In genomic region chr2:65710356-65710755, GRCh38 we compare ENCODE assay signal across 23 cellular contexts.
"Had no signal": no experiment of that assay in that cellular context is flagged by ENCODE, and none has a peak within 500 bp of the region (broad histone marks: within the 10 kb centered on the region; RNA-seq: fewer than 3 reads in every experiment).

No MANE protein-coding gene starts in this region.

- H3K4me2 ChIP-seq: smooth muscle cell had no signal

- H3K36me3 ChIP-seq: breast epithelium, heart right ventricle, left lung, pancreas, prostate gland, tibial artery had no signal

- FAIRE-seq: pancreas had no signal

- DNase-seq: activated CD4-positive, alpha-beta T cell treated with anti-CD3 and anti-CD28 coated beads for 36 hours; activated CD4-positive, CD25-positive, alpha-beta regulatory T cell; activated CD8-positive, alpha-beta memory T cell treated with anti-CD3 and anti-CD28 coated beads, Interleukin-2, amount 10 ng/mL, durations not matched to agents 7 days and 5 days; activated CD8-positive, alpha-beta T cell treated with anti-CD3 and anti-CD28 coated beads, Interleukin-2, amount 10 ng/mL, durations not matched to agents 7 days and 5 days; activated naive CD4-positive, alpha-beta T cell; activated T-cell treated with anti-CD3 and anti-CD28 coated beads, Interleukin-2, amount 50 U/mL, for 48 hours; heart right ventricle; left lung; nephron progenitor cell; pancreas; retina; stimulated activated CD4-positive, alpha-beta T cell treated with anti-CD3 and anti-CD28 coated beads, Interleukin-1b, Interleukin-23, amount 100 ng/mL, for 48 hours; stimulated activated CD4-positive, alpha-beta T cell treated with anti-CD3 and anti-CD28 coated beads, Interleukin-4, amount 100 ng/mL, for 4 hours; stimulated activated CD8-positive, alpha-beta memory T cell treated with anti-CD3 and anti-CD28 coated beads, Interleukin-4, amount 100 ng/mL, for 48 hours; stimulated activated naive CD8-positive, alpha-beta T cell treated with anti-CD3 and anti-CD28 coated beads, Interleukin-15, amount 100 ng/mL, for 72 hours; tibial artery had no signal

- H3K9me3 ChIP-seq: breast epithelium, heart right ventricle, left lung, pancreas, prostate gland, tibial artery had no signal

- H3K27me3 ChIP-seq: breast epithelium, left lung, pancreas, tibial artery had no signal

- H3K27ac ChIP-seq: breast epithelium, heart right ventricle, left lung, pancreas, prostate gland, tibial artery had no signal

- H3K4me1 ChIP-seq: breast epithelium, left lung, prostate gland, tibial artery had no signal

- ATAC-seq: activated CD4-positive, alpha-beta T cell treated with anti-CD3 and anti-CD28 coated beads for 36 hours; activated CD8-positive, alpha-beta memory T cell treated with anti-CD3 and anti-CD28 coated beads, Interleukin-2, amount 10 ng/mL, durations not matched to agents 7 days and 5 days; activated CD8-positive, alpha-beta T cell treated with anti-CD3 and anti-CD28 coated beads, Interleukin-2, amount 10 ng/mL, durations not matched to agents 7 days and 5 days; activated naive CD4-positive, alpha-beta T cell treated with anti-CD3 and anti-CD28 coated beads, Interleukin-2, amount 50 U/mL, for 72 hours; esophagus mucosa; stimulated activated memory B cell treated with anti-CD40 and anti-IgM and Interleukin-4, amounts not matched to agents 10 μg/mL and 1 μg/mL and 100 μg/mL, for 72 hours; stimulated activated naive CD8-positive, alpha-beta T cell treated with anti-CD3 and anti-CD28 coated beads, Interleukin-15, amount 100 ng/mL, for 72 hours had no signal

- H3K4me3 ChIP-seq: breast epithelium, heart right ventricle, left lung, lung, pancreas, prostate gland, smooth muscle cell, tibial artery had no signal
